In the genomic region with DNA sequence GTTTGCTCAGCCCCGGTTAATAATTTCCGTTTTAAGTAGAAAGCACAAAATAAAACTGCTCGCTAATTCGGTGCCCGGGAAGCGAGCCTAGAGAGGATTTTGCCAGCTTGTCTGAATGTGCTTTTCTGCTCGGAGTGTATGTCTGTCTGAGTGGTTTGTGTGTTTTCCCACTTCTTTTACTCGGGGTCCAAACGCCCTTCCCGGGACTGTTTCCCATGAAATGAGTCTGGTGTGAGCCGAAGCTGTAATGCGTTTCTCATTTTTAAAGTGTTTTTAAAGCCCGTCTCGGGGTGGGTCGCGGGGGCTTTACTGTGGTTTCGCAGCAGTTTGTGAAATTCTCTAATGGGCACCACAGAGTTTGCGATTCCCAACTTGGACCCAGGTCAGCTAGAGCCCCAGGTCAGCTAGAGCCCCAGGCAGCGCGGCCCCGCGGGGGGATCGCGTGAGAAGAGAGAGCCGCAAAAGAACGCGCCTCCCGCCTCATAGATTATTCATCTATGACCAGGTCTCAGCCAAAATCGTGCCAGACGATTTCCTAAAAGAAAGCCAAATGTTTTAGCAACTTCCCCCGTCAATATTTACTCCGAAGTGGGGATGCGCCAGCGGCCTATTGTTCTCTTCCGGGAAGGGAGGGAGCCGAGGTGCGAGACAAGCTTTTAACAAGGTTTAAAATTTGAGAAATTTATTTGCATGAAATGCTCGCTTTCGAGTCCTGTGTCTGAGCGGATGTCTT, we compare ENCODE assay signal across 12 cellular contexts. TPM values are rescaled to one million over a fixed set of nuclear protein-coding genes. Genes with fewer than 3 reads are reported as not detected.
A peak's percentile ranks its signal among the peaks of the same experiment; 100 is the strongest.
DNase-seq lines count a peak whose midpoint lies in the region; ATAC-seq, FAIRE-seq and TF ChIP-seq lines count a peak whose summit lies in the region.
"Had no signal": no experiment of that assay in that cellular context is flagged by ENCODE, and none has a peak within 500 bp of the region (broad histone marks: within the 10 kb centered on the region; RNA-seq: fewer than 3 reads in every experiment).

No MANE protein-coding gene starts in this region.

- peak overlapping the region; percentile 87 for H3K4me2 ChIP-seq in GM23338

- H3K36me3 Mint-ChIP-seq in CD8-positive, alpha-beta T cell, result no peaks in the 10 kb centered on the region
- H3K36me3 Mint-ChIP-seq in GM23338 (ENCODE audit: low read depth), result peaks cover 54% of the 10 kb centered on the region
- H3K36me3 Mint-ChIP-seq in activated B cell treated with CpG ODN at 0.5 μM for 24 hours (ENCODE audit: low read depth), result peaks cover 5% of the 10 kb centered on the region

- H2AFZ ChIP-seq in GM23338, result no peak overlapping the region

- H3K9ac ChIP-seq in iPS-20b (ENCODE audit: low read depth, low read length), result peak overlapping the region; percentile 98
- no peak overlapping the region for H3K9ac ChIP-seq in kidney (ENCODE audit: low read length in 2 of 2)

- peaks cover 17% of the 10 kb centered on the region for H4K20me1 ChIP-seq in GM23338 (replicated peaks; ENCODE audit: insufficient read depth)

- peaks cover 21% of the 10 kb centered on the region for H3K4me1 Mint-ChIP-seq in CD8-positive, alpha-beta T cell (ENCODE audit: low read depth)
- H3K4me1 Mint-ChIP-seq in GM23338, result peaks cover 25% of the 10 kb centered on the region
- peaks cover 2% of the 10 kb centered on the region for H3K4me1 Mint-ChIP-seq in activated B cell treated with CpG ODN at 0.5 μM for 24 hours

- peak in 1 of 7 experiments; percentile 51 for DNase-seq in CD8-positive, alpha-beta T cell
- peak; percentile 63 for DNase-seq in GM23338 (ENCODE audit: low spot score)
- DNase-seq in activated B cell treated with CpG ODN at 0.5 μM for 24 hours, result no peak
- DNase-seq in kidney, result no peak
- no peak for DNase-seq in left lung
- DNase-seq: stimulated activated CD4-positive, alpha-beta T cell treated with anti-CD3 and anti-CD28 coated beads, Interleukin-4, amount 100 ng/mL, for 1 hour had no signal

- no peak overlapping the region for H3K27ac ChIP-seq in CD8-positive, alpha-beta T cell (ENCODE audit: low read depth, low read length)
- H3K27ac ChIP-seq in GM23338 (ENCODE audit: low read depth) (peak overlapping the region; percentile 28; the same call in 1 of the 2 replicates), iPS-20b (ENCODE audit: low read length) (peak overlapping the region; percentile 29), kidney (ENCODE audit: low read depth in 2 of 2, low read length in 2 of 2) (no peak overlapping the region), left lung (no peak overlapping the region)
- H3K27ac ChIP-seq: vagina had no signal

- TF ChIP-seq CTCF in CD8-positive, alpha-beta T cell (IDR thresholded peaks at IDR 0.05), result no peak
- TF ChIP-seq CTCF in GM23338 (conservative IDR thresholded peaks at IDR 0.05; ENCODE audit: low read depth in 2 of 2), result no peak
- no peak for TF ChIP-seq CTCF in activated B cell treated with CpG ODN at 0.5 μM for 24 hours (IDR thresholded peaks at IDR 0.05)
- TF ChIP-seq CTCF in kidney (IDR thresholded peaks at IDR 0.05; ENCODE audit: borderline replicate concordance, extremely low read depth, insufficient read depth), result no peak
- no peak for TF ChIP-seq CTCF in left lung (IDR thresholded peaks at IDR 0.05)

- POLR2A ChIA-PET in CD8-positive, alpha-beta T cell (lab: Charles Lee), result interaction anchor here (1.0 to 1.6 kb wide), 3 partner anchors 13 to 27 kb away, joined by 3 to 4 read pairs (median 4); no protein-coding TSS in a partner anchor
- POLR2A ChIA-PET in activated B cell treated with CpG ODN at 0.5 μM for 24 hours (lab: Charles Lee), result no interaction called here

- H3K4me3 ChIP-seq in CD8-positive, alpha-beta T cell (ENCODE audit: low read depth, low read length), result no peak overlapping the region
- H3K4me3 ChIP-seq in GM23338, result peak overlapping the region; percentile 89
- H3K4me3 ChIP-seq in iPS-20b (ENCODE audit: low read length), result peak overlapping the region; percentile 97
- no peak overlapping the region for H3K4me3 ChIP-seq in kidney (ENCODE audit: low read length in 2 of 2)
- H3K4me3 ChIP-seq in left lung, result no peak overlapping the region
- H3K4me3 ChIP-seq: vagina had no signal

- H3K9me3 Mint-ChIP-seq in CD8-positive, alpha-beta T cell, result peaks cover 7% of the 10 kb centered on the region
- H3K9me3 Mint-ChIP-seq in GM23338 (peaks cover 29% of the 10 kb centered on the region), activated B cell treated with CpG ODN at 0.5 μM for 24 hours (peaks cover 2% of the 10 kb centered on the region)

- H3K9me3 ChIP-seq in CD8-positive, alpha-beta T cell (ENCODE audit: low read length), result no peaks in the 10 kb centered on the region
- H3K9me3 ChIP-seq in iPS-20b (ENCODE audit: insufficient read depth, low read depth, low read length) (no peaks in the 10 kb centered on the region; the same call in 1 of the 2 replicates), kidney (ENCODE audit: control insufficient read depth in 1 of 2, low read length in 2 of 2) (peaks cover 0 to 2% of the 10 kb centered on the region in 2 donors), left lung (no peaks in the 10 kb centered on the region)
- H3K9me3 ChIP-seq: vagina had no signal

- peaks cover 55% of the 10 kb centered on the region for H3K79me2 ChIP-seq in GM23338 (replicated peaks; ENCODE audit: insufficient read depth)

- no peak for ATAC-seq in CD8-positive, alpha-beta T cell
- ATAC-seq in GM23338 (no peak), activated B cell treated with CpG ODN at 0.5 μM for 24 hours (ENCODE audit: low read depth) (no peak), HG02870 (IDR thresholded peaks at IDR 0.05; ENCODE audit: unreplicated experiment) (no peak), left lung (no peak), GM18873 (IDR thresholded peaks at IDR 0.05; ENCODE audit: low FRiP score, unreplicated experiment) (no peak)

- no peaks in the 10 kb centered on the region for H3K9me2 ChIP-seq in GM23338 (ENCODE audit: insufficient read depth)

- no peaks in the 10 kb centered on the region for H3K36me3 ChIP-seq in CD8-positive, alpha-beta T cell (ENCODE audit: insufficient read depth, low read length)
- H3K36me3 ChIP-seq in GM23338 (ENCODE audit: insufficient read depth) (peaks cover 6% of the 10 kb centered on the region; the same call in 1 of the 2 replicates), iPS-20b (ENCODE audit: insufficient read depth, low read depth, low read length) (peaks cover 46% of the 10 kb centered on the region), kidney (ENCODE audit: control insufficient read depth in 1 of 2, insufficient read depth in 2 of 2, low read length in 2 of 2) (no peaks in the 10 kb centered on the region), left lung (no peaks in the 10 kb centered on the region)
- H3K36me3 ChIP-seq: vagina had no signal

- intact Hi-C loops in CD8-positive, alpha-beta T cell (cut with DNase I, micrococcal nuclease), result loop anchor here (1.0 to 5.0 kb wide), 2 partner anchors 11 to 376 kb away; a partner anchor contains a TSS
- intact Hi-C loops in activated B cell treated with CpG ODN at 0.5 μM for 24 hours (cut with micrococcal nuclease) (loop anchor here (5.0 kb wide), 1 partner anchor 326 kb away; no protein-coding TSS in a partner anchor), kidney (cut with DNase I) (no loop called here), left lung (cut with DNase I) (no loop called here)

- peaks cover 42% of the 10 kb centered on the region for H3F3A ChIP-seq in GM23338 (replicated peaks; ENCODE audit: low read depth)

- CTCF ChIA-PET in CD8-positive, alpha-beta T cell (lab: Charles Lee), result interaction anchor here (1.0 to 1.3 kb wide), 3 partner anchors 9 to 327 kb away, joined by 3 to 4 read pairs (median 3); no protein-coding TSS in a partner anchor
- CTCF ChIA-PET in activated B cell treated with CpG ODN at 0.5 μM for 24 hours (lab: Charles Lee), result no interaction called here

- H3K4me1 ChIP-seq in CD8-positive, alpha-beta T cell (ENCODE audit: insufficient read depth, low read length), result peaks cover 20% of the 10 kb centered on the region
- H3K4me1 ChIP-seq in GM23338 (ENCODE audit: insufficient read depth), result peaks cover 31% of the 10 kb centered on the region
- peaks cover 20% of the 10 kb centered on the region; the same call in 1 of the 2 replicates for H3K4me1 ChIP-seq in iPS-20b (ENCODE audit: insufficient read depth, low read length)
- H3K4me1 ChIP-seq in kidney (ENCODE audit: control insufficient read depth in 1 of 2, insufficient read depth in 1 of 2, low read depth in 1 of 2, low read length in 2 of 2), result peaks cover 0 to 10% of the 10 kb centered on the region in 2 donors
- peaks cover 4 to 35% of the 10 kb centered on the region in 2 donors for H3K4me1 ChIP-seq in left lung

- peak overlapping the region; percentile 35 for H3K4me3 Mint-ChIP-seq in CD8-positive, alpha-beta T cell
- H3K4me3 Mint-ChIP-seq in GM23338, result peak overlapping the region; percentile 97
- H3K4me3 Mint-ChIP-seq in activated B cell treated with CpG ODN at 0.5 μM for 24 hours, result no peak overlapping the region

- peaks cover 58% of the 10 kb centered on the region for H3K27me3 Mint-ChIP-seq in CD8-positive, alpha-beta T cell (ENCODE audit: low read depth)
- peaks cover 67% of the 10 kb centered on the region for H3K27me3 Mint-ChIP-seq in GM23338 (ENCODE audit: insufficient read depth, low read depth, poor library complexity)
- H3K27me3 Mint-ChIP-seq in activated B cell treated with CpG ODN at 0.5 μM for 24 hours, result peaks cover 50% of the 10 kb centered on the region

- no peak for FAIRE-seq in kidney (lab: Jason Lieb, UNC)
- FAIRE-seq: endometrium had no signal

- peaks cover 72% of the 10 kb centered on the region for H3K27me3 ChIP-seq in CD8-positive, alpha-beta T cell (ENCODE audit: insufficient read depth, low read length)
- H3K27me3 ChIP-seq in GM23338 (ENCODE audit: insufficient read depth) (peaks cover 73% of the 10 kb centered on the region), iPS-20b (ENCODE audit: insufficient read depth, low read length) (peaks cover 57% of the 10 kb centered on the region), left lung (peaks cover 94 to 100% of the 10 kb centered on the region in 2 donors)

- no peak overlapping the region for H3K27ac Mint-ChIP-seq in CD8-positive, alpha-beta T cell
- H3K27ac Mint-ChIP-seq in GM23338, result peak overlapping the region; percentile 97
- H3K27ac Mint-ChIP-seq in activated B cell treated with CpG ODN at 0.5 μM for 24 hours, result peak overlapping the region; percentile 61

TF ChIP-seq in GM23338, 12 proteins besides CTCF, POLR2A, EP300 and RAD21 (continues in another document):
- TF ChIP-seq NANOG (IDR thresholded peaks at IDR 0.05; ENCODE audit: borderline replicate concordance), result no peak

RNA-seq across cellular contexts. Expression of a gene that starts 2.0 kb away (rescaled TPM):
- not detected for total RNA-seq in CD8-positive, alpha-beta T cell
- total RNA-seq in GM23338 (2014; rRNA removed; shearing (Covaris generic)), result 76.2 and 87.9 TPM in 2 replicates
- polyA plus RNA-seq in GM23338 (2016; fragmentation: Nextera tagmentation; extraction: Ambion mirVana) (62.6 and 63.2 TPM in 2 replicates), kidney (ENCODE audit: insufficient read depth, low read depth, low replicate concordance) (0.13 TPM)
- total RNA-seq in activated B cell treated with CpG ODN at 0.5 μM for 24 hours (not detected in 2 replicates), kidney (1.4 TPM), left lung (not detected)
- total RNA-seq: activated CD8-positive, alpha-beta memory T cell treated with anti-CD3 and anti-CD28 coated beads for 36 hours; vagina had no signal

RNA-seq across cellular contexts. Expression of a gene that starts 12.0 kb away (rescaled TPM):
- not detected for total RNA-seq in CD8-positive, alpha-beta T cell
- 28.0 and 32.6 TPM in 2 replicates for total RNA-seq in GM23338 (2014; rRNA removed; shearing (Covaris generic))
- 14.1 and 17.2 TPM in 2 replicates for polyA plus RNA-seq in GM23338 (2016; fragmentation: Nextera tagmentation; extraction: Ambion mirVana)
- not detected in 2 replicates for total RNA-seq in activated B cell treated with CpG ODN at 0.5 μM for 24 hours
- total RNA-seq in kidney, result not detected
- not detected for polyA plus RNA-seq in kidney (ENCODE audit: insufficient read depth, low read depth, low replicate concordance)
- not detected for total RNA-seq in left lung
- total RNA-seq: activated CD8-positive, alpha-beta memory T cell treated with anti-CD3 and anti-CD28 coated beads for 36 hours; vagina had no signal

Comparison
In these comparisons a context has a peak if more than half of its experiments do, and no peak if none do; other contexts are left out.
1. H3K27ac ChIP-seq: peak in GM23338 (single experiment) and iPS-20b (single experiment); none in CD8-positive, alpha-beta T cell (single experiment), kidney (0 of 2) and left lung (0 of 2).
2. H3K4me3 ChIP-seq: peak in GM23338 (single experiment) and iPS-20b (single experiment); none in CD8-positive, alpha-beta T cell (single experiment), kidney (0 of 2) and left lung (0 of 2).
3. RNA of a gene that starts 2.0 kb away (total RNA-seq): 76.2 to 87.9 TPM in GM23338; 1.4 TPM in kidney (single experiment), not detected in left lung, not detected in CD8-positive, alpha-beta T cell and not detected in activated B cell treated with CpG ODN at 0.5 μM for 24 hours; every median in the first group is over 10 times any median in the second.
4. RNA of a gene that starts 12.0 kb away (total RNA-seq): 28.0 to 32.6 TPM in GM23338; not detected in kidney (single experiment), not detected in CD8-positive, alpha-beta T cell, not detected in activated B cell treated with CpG ODN at 0.5 μM for 24 hours and not detected in left lung; every median in the first group is over 10 times any median in the second.
5. intact Hi-C loops: an anchor here in CD8-positive, alpha-beta T cell (1.0 to 5.0 kb wide) and activated B cell treated with CpG ODN at 0.5 μM for 24 hours (5.0 kb wide); none called in kidney and left lung.